ENCODE assay signal across 17 cellular contexts in genomic region chr7:3916146-3916545, GRCh38.
DNase-seq lines count a peak whose midpoint lies in the region; ATAC-seq lines count a peak whose summit lies in the region.
"Had no signal": no experiment of that assay in that cellular context is flagged by ENCODE, and none has a peak within 500 bp of the region (broad histone marks: within the 10 kb centered on the region; RNA-seq: fewer than 3 reads in every experiment).

No MANE protein-coding gene starts in this region.

- H3K27me3 Mint-ChIP-seq in activated naive CD4-positive, alpha-beta T cell treated with anti-CD3 and anti-CD28 coated beads, Interleukin-2, amount 10 ng/mL, durations not matched to agents 7 days and 5 days: no peaks in the 10 kb centered on the region
- H3K27me3 Mint-ChIP-seq in natural killer cell treated with Interleukin-12 subunit alpha and Interleukin-12 subunit beta and Interleukin-15 and Interleukin-18, amount 100 ng/mL, for 72 hours: peaks cover 14 to 24% of the 10 kb centered on the region in 2 donors

- no peaks in the 10 kb centered on the region for H3K36me3 Mint-ChIP-seq in activated naive CD4-positive, alpha-beta T cell treated with anti-CD3 and anti-CD28 coated beads, Interleukin-2, amount 10 ng/mL, durations not matched to agents 7 days and 5 days
- no peaks in the 10 kb centered on the region for H3K36me3 Mint-ChIP-seq in natural killer cell treated with Interleukin-12 subunit alpha and Interleukin-12 subunit beta and Interleukin-15 and Interleukin-18, amount 100 ng/mL, for 72 hours
- H3K36me3 Mint-ChIP-seq: natural killer cell had no signal

- intact Hi-C loops in left cardiac atrium (cut with DNase I): no loop called here

- peaks cover 3% of the 10 kb centered on the region for H3K9me3 Mint-ChIP-seq in activated naive CD4-positive, alpha-beta T cell treated with anti-CD3 and anti-CD28 coated beads, Interleukin-2, amount 10 ng/mL, durations not matched to agents 7 days and 5 days
- no peaks in the 10 kb centered on the region for H3K9me3 Mint-ChIP-seq in natural killer cell treated with Interleukin-12 subunit alpha and Interleukin-12 subunit beta and Interleukin-15 and Interleukin-18, amount 100 ng/mL, for 72 hours
- H3K9me3 Mint-ChIP-seq: natural killer cell had no signal

- ATAC-seq in left cardiac atrium: no peak
- ATAC-seq in natural killer cell treated with Interleukin-12 subunit alpha and Interleukin-12 subunit beta and Interleukin-15 and Interleukin-18, amount 100 ng/mL, for 72 hours: no peak
- ATAC-seq: esophagus mucosa, natural killer cell had no signal

- DNase-seq in Daoy (ENCODE audit: low read depth) (peak; percentile 77), NOMO-1 treated with DMSO at 0.1 percent for 48 hours (lab: John Stamatoyannopoulos, UW; ENCODE audit: unreplicated experiment) (peak; percentile 35), dermis blood vessel endothelial cell (peak; percentile 78), pulmonary artery endothelial cell (ENCODE audit: low read depth, low spot score) (peak; percentile 36), NCI-H510A (lab: John Stamatoyannopoulos, UW) (no peak), left cardiac atrium (no peak)
- DNase-seq in activated naive CD4-positive, alpha-beta T cell treated with anti-CD3 and anti-CD28 coated beads, Interleukin-2, amount 10 ng/mL, durations not matched to agents 7 days and 5 days: no peak
- no peak for DNase-seq in natural killer cell treated with Interleukin-12 subunit alpha and Interleukin-12 subunit beta and Interleukin-15 and Interleukin-18, amount 100 ng/mL, for 72 hours (ENCODE audit: low spot score)
- DNase-seq: activated naive CD4-positive, alpha-beta T cell treated with anti-CD3 and anti-CD28 coated beads, Interleukin-2, amount 50 U/mL, for 16 hours; GDM1; hypothalamus; natural killer cell; retina; stimulated activated CD4-positive, alpha-beta T cell treated with anti-CD3 and anti-CD28 coated beads, Interleukin-2, amount 100 ng/mL, for 48 hours; SW 1271; tibial artery had no signal

- CTCF ChIA-PET in activated naive CD4-positive, alpha-beta T cell treated with anti-CD3 and anti-CD28 coated beads, Interleukin-2, amount 10 ng/mL, durations not matched to agents 7 days and 5 days (lab: Charles Lee): no interaction called here

- peaks cover 3% of the 10 kb centered on the region for H3K4me1 Mint-ChIP-seq in activated naive CD4-positive, alpha-beta T cell treated with anti-CD3 and anti-CD28 coated beads, Interleukin-2, amount 10 ng/mL, durations not matched to agents 7 days and 5 days
- H3K4me1 Mint-ChIP-seq in natural killer cell treated with Interleukin-12 subunit alpha and Interleukin-12 subunit beta and Interleukin-15 and Interleukin-18, amount 100 ng/mL, for 72 hours (ENCODE audit: low read depth in 2 of 2): peaks cover 0 to 12% of the 10 kb centered on the region in 2 donors

- no peak overlapping the region for H3K4me3 Mint-ChIP-seq in activated naive CD4-positive, alpha-beta T cell treated with anti-CD3 and anti-CD28 coated beads, Interleukin-2, amount 10 ng/mL, durations not matched to agents 7 days and 5 days
- no peak overlapping the region for H3K4me3 Mint-ChIP-seq in natural killer cell treated with Interleukin-12 subunit alpha and Interleukin-12 subunit beta and Interleukin-15 and Interleukin-18, amount 100 ng/mL, for 72 hours
- H3K4me3 Mint-ChIP-seq: natural killer cell had no signal

- no peak overlapping the region for H3K27ac Mint-ChIP-seq in activated naive CD4-positive, alpha-beta T cell treated with anti-CD3 and anti-CD28 coated beads, Interleukin-2, amount 10 ng/mL, durations not matched to agents 7 days and 5 days
- no peak overlapping the region for H3K27ac Mint-ChIP-seq in natural killer cell treated with Interleukin-12 subunit alpha and Interleukin-12 subunit beta and Interleukin-15 and Interleukin-18, amount 100 ng/mL, for 72 hours
- H3K27ac Mint-ChIP-seq: natural killer cell had no signal

Comparison
In these comparisons a context has a peak if more than half of its experiments do, and no peak if none do; other contexts are left out.
1. DNase-seq: peak in Daoy (single experiment), NOMO-1 treated with DMSO at 0.1 percent for 48 hours (single experiment), dermis blood vessel endothelial cell (single experiment) and pulmonary artery endothelial cell (single experiment); none in NCI-H510A (single experiment), activated naive CD4-positive, alpha-beta T cell treated with anti-CD3 and anti-CD28 coated beads, Interleukin-2, amount 10 ng/mL, durations not matched to agents 7 days and 5 days (single experiment), left cardiac atrium (single experiment) and natural killer cell treated with Interleukin-12 subunit alpha and Interleukin-12 subunit beta and Interleukin-15 and Interleukin-18, amount 100 ng/mL, for 72 hours (single experiment).